In genomic region chr11:134562176-134562575, GRCh38 we compare ENCODE assay signal across 20 cellular contexts.
DNase-seq lines count a peak whose midpoint lies in the region; ATAC-seq, FAIRE-seq and TF ChIP-seq lines count a peak whose summit lies in the region.
"Had no signal": no experiment of that assay in that cellular context is flagged by ENCODE, and none has a peak within 500 bp of the region (broad histone marks: within the 10 kb centered on the region; RNA-seq: fewer than 3 reads in every experiment).

No MANE protein-coding gene starts in this region.

- TF ChIP-seq CTCF in activated CD8-positive, alpha-beta T cell treated with anti-CD3 and anti-CD28 coated beads for 36 hours (IDR thresholded peaks at IDR 0.05) = no peak
- no peak for TF ChIP-seq CTCF in chondrocyte (IDR thresholded peaks at IDR 0.05)
- TF ChIP-seq CTCF in testis (IDR thresholded peaks at IDR 0.05) = no peak
- TF ChIP-seq CTCF in omental fat pad (IDR thresholded peaks at IDR 0.05) = no peak

- no peak for ATAC-seq in activated CD8-positive, alpha-beta T cell treated with anti-CD3 and anti-CD28 coated beads, Interleukin-2, amount 10 ng/mL, durations not matched to agents 7 days and 5 days
- ATAC-seq in activated CD8-positive, alpha-beta T cell treated with anti-CD3 and anti-CD28 coated beads for 36 hours = no peak
- no peak for ATAC-seq in omental fat pad (ENCODE audit: low FRiP score)
- ATAC-seq: K562, PC-3 had no signal

- no peaks in the 10 kb centered on the region for H3K27me3 Mint-ChIP-seq in activated CD8-positive, alpha-beta T cell treated with anti-CD3 and anti-CD28 coated beads, Interleukin-2, amount 10 ng/mL, durations not matched to agents 7 days and 5 days (ENCODE audit: low read depth)
- peaks cover 2% of the 10 kb centered on the region for H3K27me3 Mint-ChIP-seq in activated CD8-positive, alpha-beta T cell treated with anti-CD3 and anti-CD28 coated beads for 36 hours
- peaks cover 10% of the 10 kb centered on the region for H3K27me3 Mint-ChIP-seq in chondrocyte (ENCODE audit: low read depth)

- FAIRE-seq in GM19239 (lab: Jason Lieb, UNC) = no peak
- FAIRE-seq: G401.6, K562 had no signal

- H3K36me3 ChIP-seq in testis (ENCODE audit: low read depth, missing control alignments) = no peaks in the 10 kb centered on the region

- DNase-seq in activated CD8-positive, alpha-beta T cell treated with anti-CD3 and anti-CD28 coated beads, Interleukin-2, amount 10 ng/mL, durations not matched to agents 7 days and 5 days = peak; percentile 7
- no peak for DNase-seq in activated CD8-positive, alpha-beta T cell treated with anti-CD3 and anti-CD28 coated beads for 36 hours
- DNase-seq in chondrocyte (ENCODE audit: low spot score) = peak; percentile 33
- DNase-seq in mesenteric fat pad (ENCODE audit: low spot score) = peak; percentile 26
- peak; percentile 11 for DNase-seq in testis
- no peak for DNase-seq in omental fat pad (ENCODE audit: low spot score)
- no peak for DNase-seq in GM19239 (ENCODE audit: insufficient read length, low spot score)
- DNase-seq in NCI-H146 treated with DMSO at 0.1 percent for 48 hours (lab: John Stamatoyannopoulos, UW; ENCODE audit: unreplicated experiment) = no peak
- DNase-seq: 8988T, C1 segment of cervical spinal cord, COR-L47, DMS79, GOT3, NCI-H1092, NCI-H1694, NCI-H446, NCI-H748 treated with DMSO at 0.1 percent for 48 hours, PC-3 had no signal

- 60 to 90% methylated on average over 3 of the region's 3 CpGs for WGBS in testis, 2 donors

- H3K36me3 Mint-ChIP-seq in activated CD8-positive, alpha-beta T cell treated with anti-CD3 and anti-CD28 coated beads, Interleukin-2, amount 10 ng/mL, durations not matched to agents 7 days and 5 days (ENCODE audit: low read depth) = no peaks in the 10 kb centered on the region
- no peaks in the 10 kb centered on the region for H3K36me3 Mint-ChIP-seq in activated CD8-positive, alpha-beta T cell treated with anti-CD3 and anti-CD28 coated beads for 36 hours (ENCODE audit: low read depth)
- no peaks in the 10 kb centered on the region for H3K36me3 Mint-ChIP-seq in chondrocyte (ENCODE audit: low read depth)

- H3K27me3 ChIP-seq in testis = no peaks in the 10 kb centered on the region

- no peak overlapping the region for H3K4me3 Mint-ChIP-seq in activated CD8-positive, alpha-beta T cell treated with anti-CD3 and anti-CD28 coated beads, Interleukin-2, amount 10 ng/mL, durations not matched to agents 7 days and 5 days
- H3K4me3 Mint-ChIP-seq in activated CD8-positive, alpha-beta T cell treated with anti-CD3 and anti-CD28 coated beads for 36 hours = no peak overlapping the region
- H3K4me3 Mint-ChIP-seq in chondrocyte (ENCODE audit: unreplicated experiment) = no peak overlapping the region

- POLR2A ChIA-PET in activated CD8-positive, alpha-beta T cell treated with anti-CD3 and anti-CD28 coated beads, Interleukin-2, amount 10 ng/mL, durations not matched to agents 7 days and 5 days (lab: Charles Lee) = no interaction called here
- POLR2A ChIA-PET in activated CD8-positive, alpha-beta T cell treated with anti-CD3 and anti-CD28 coated beads for 36 hours (lab: Charles Lee) = no interaction called here

- no peak overlapping the region for H3K27ac Mint-ChIP-seq in activated CD8-positive, alpha-beta T cell treated with anti-CD3 and anti-CD28 coated beads, Interleukin-2, amount 10 ng/mL, durations not matched to agents 7 days and 5 days
- H3K27ac Mint-ChIP-seq in activated CD8-positive, alpha-beta T cell treated with anti-CD3 and anti-CD28 coated beads for 36 hours = no peak overlapping the region
- H3K27ac Mint-ChIP-seq in chondrocyte (ENCODE audit: unreplicated experiment) = no peak overlapping the region

- H3K4me1 Mint-ChIP-seq in activated CD8-positive, alpha-beta T cell treated with anti-CD3 and anti-CD28 coated beads, Interleukin-2, amount 10 ng/mL, durations not matched to agents 7 days and 5 days (ENCODE audit: low read depth) = no peaks in the 10 kb centered on the region
- no peaks in the 10 kb centered on the region for H3K4me1 Mint-ChIP-seq in activated CD8-positive, alpha-beta T cell treated with anti-CD3 and anti-CD28 coated beads for 36 hours (ENCODE audit: low read depth)
- peaks cover 8% of the 10 kb centered on the region for H3K4me1 Mint-ChIP-seq in chondrocyte (ENCODE audit: low read depth)

- no peak overlapping the region for H3K27ac ChIP-seq in testis

- CTCF ChIA-PET in activated CD8-positive, alpha-beta T cell treated with anti-CD3 and anti-CD28 coated beads, Interleukin-2, amount 10 ng/mL, durations not matched to agents 7 days and 5 days (lab: Charles Lee) = no interaction called here
- CTCF ChIA-PET in activated CD8-positive, alpha-beta T cell treated with anti-CD3 and anti-CD28 coated beads for 36 hours (lab: Charles Lee) = no interaction called here

- H3K9me3 ChIP-seq in testis = no peaks in the 10 kb centered on the region

- H3K9me3 Mint-ChIP-seq in activated CD8-positive, alpha-beta T cell treated with anti-CD3 and anti-CD28 coated beads, Interleukin-2, amount 10 ng/mL, durations not matched to agents 7 days and 5 days (ENCODE audit: insufficient read depth) = no peaks in the 10 kb centered on the region
- H3K9me3 Mint-ChIP-seq in activated CD8-positive, alpha-beta T cell treated with anti-CD3 and anti-CD28 coated beads for 36 hours = no peaks in the 10 kb centered on the region
- H3K9me3 Mint-ChIP-seq in chondrocyte (ENCODE audit: low read depth) = no peaks in the 10 kb centered on the region

- no peak for TF ChIP-seq POLR2A in testis (IDR thresholded peaks at IDR 0.05)

- intact Hi-C loops in activated CD8-positive, alpha-beta T cell treated with anti-CD3 and anti-CD28 coated beads for 36 hours (cut with micrococcal nuclease) = no loop called here
- intact Hi-C loops in testis (cut with DNase I; ENCODE audit: low total_unique reads) = no loop called here

- H3K4me3 ChIP-seq in testis = no peak overlapping the region
- H3K4me3 ChIP-seq: K562 had no signal

- H3K4me1 ChIP-seq in testis = peaks cover 2% of the 10 kb centered on the region

Comparison
In these comparisons a context has a peak if more than half of its experiments do, and no peak if none do; other contexts are left out.
1. DNase-seq: peak in activated CD8-positive, alpha-beta T cell treated with anti-CD3 and anti-CD28 coated beads, Interleukin-2, amount 10 ng/mL, durations not matched to agents 7 days and 5 days (single experiment), chondrocyte (single experiment), mesenteric fat pad (single experiment) and testis (single experiment); none in activated CD8-positive, alpha-beta T cell treated with anti-CD3 and anti-CD28 coated beads for 36 hours (single experiment), omental fat pad (single experiment), GM19239 (single experiment) and NCI-H146 treated with DMSO at 0.1 percent for 48 hours (single experiment).